Comparison of ENCODE assay signal across 18 cellular contexts in genomic region chr11:103222801-103223200, GRCh38.
DNase-seq lines count a peak whose midpoint lies in the region; ATAC-seq and TF ChIP-seq lines count a peak whose summit lies in the region.
"Had no signal": no experiment of that assay in that cellular context is flagged by ENCODE, and none has a peak within 500 bp of the region (broad histone marks: within the 10 kb centered on the region; RNA-seq: fewer than 3 reads in every experiment).

No MANE protein-coding gene starts in this region.

- H2AFZ ChIP-seq in osteoblast (ENCODE audit: low read length) = no peak overlapping the region

- H4K20me1 ChIP-seq in osteoblast (ENCODE audit: insufficient read depth, low read length) = no peaks in the 10 kb centered on the region

- in situ Hi-C loops in G401 (cut with HindIII; ENCODE audit: low sequenced_read_pairs) = no loop called here
- in situ Hi-C loops in astrocyte of the cerebellum (cut with HindIII; ENCODE audit: low sequenced_read_pairs) = no loop called here

- peaks cover 9% of the 10 kb centered on the region for H3K36me3 ChIP-seq in osteoblast (ENCODE audit: insufficient read depth, low read length)
- no peaks in the 10 kb centered on the region for H3K36me3 ChIP-seq in lower lobe of right lung

- no peak for ATAC-seq in GM18867 (IDR thresholded peaks at IDR 0.05; ENCODE audit: unreplicated experiment)
- no peak for ATAC-seq in lower lobe of right lung
- ATAC-seq: HCT116, PC-3 had no signal

- TF ChIP-seq CTCF in astrocyte of the cerebellum (IDR thresholded peaks at IDR 0.05; ENCODE audit: low read depth, low read length, missing control alignments) = no peak
- TF ChIP-seq CTCF in fibroblast of mammary gland (conservative IDR thresholded peaks at IDR 0.05; ENCODE audit: control insufficient read depth, insufficient read depth, low read depth, low read length) = no peak
- TF ChIP-seq CTCF in osteoblast (IDR thresholded peaks at IDR 0.05; ENCODE audit: extremely low read depth, low read depth, low read length) = no peak
- TF ChIP-seq CTCF in lower lobe of right lung (IDR thresholded peaks at IDR 0.05) = no peak

- no peak overlapping the region for H3K4me2 ChIP-seq in osteoblast (ENCODE audit: insufficient read depth, low read length)

- H3K9me3 ChIP-seq in osteoblast (ENCODE audit: low read depth, low read length) (no peaks in the 10 kb centered on the region), lower lobe of right lung (no peaks in the 10 kb centered on the region)

- H3K27ac ChIP-seq in osteoblast (ENCODE audit: low read depth, low read length) = no peak overlapping the region
- no peak overlapping the region for H3K27ac ChIP-seq in lower lobe of right lung

- no peaks in the 10 kb centered on the region for H3K27me3 ChIP-seq in osteoblast (ENCODE audit: insufficient read depth, low read length)
- no peaks in the 10 kb centered on the region for H3K27me3 ChIP-seq in lower lobe of right lung (ENCODE audit: low read depth)

- DNase-seq in G401 (ENCODE audit: low spot score) = peak; percentile 65
- DNase-seq in astrocyte of the cerebellum (ENCODE audit: low read depth) = peak; percentile 4
- DNase-seq in fibroblast of mammary gland (ENCODE audit: low read depth) = peak; percentile 34
- peak; percentile 8 for DNase-seq in osteoblast (ENCODE audit: insufficient read length, low spot score, missing footprints)
- DNase-seq in NCI-H226 = no peak
- DNase-seq in UCSD-AML1 (lab: John Stamatoyannopoulos, UW; ENCODE audit: unreplicated experiment) = no peak
- no peak for DNase-seq in lower lobe of right lung
- DNase-seq: GDM1, KG1, NCI-H1092 treated with DMSO at 0.1 percent for 48 hours, NCI-H146, NCI-H2029, NCI-H345, NCI-H526, PC-3, Right ventricle myocardium superior had no signal

- intact Hi-C loops in lower lobe of right lung (cut with DNase I) = no loop called here

- H3K4me1 ChIP-seq in osteoblast (ENCODE audit: insufficient read depth, low read length) = no peaks in the 10 kb centered on the region
- H3K4me1 ChIP-seq in lower lobe of right lung = no peaks in the 10 kb centered on the region

- H3K79me2 ChIP-seq in osteoblast (ENCODE audit: insufficient read depth, low read length) = no peaks in the 10 kb centered on the region

- H3K4me3 ChIP-seq in astrocyte of the cerebellum (ENCODE audit: low read depth, low read length) (no peak overlapping the region), fibroblast of mammary gland (ENCODE audit: control insufficient read depth, low read depth, low read length) (no peak overlapping the region), osteoblast (ENCODE audit: insufficient read depth, low read length) (no peak overlapping the region), lower lobe of right lung (no peak overlapping the region)

Comparison
In these comparisons a context has a peak if more than half of its experiments do, and no peak if none do; other contexts are left out.
1. DNase-seq: peak in G401 (single experiment), astrocyte of the cerebellum (single experiment), fibroblast of mammary gland (single experiment) and osteoblast (single experiment); none in NCI-H226 (single experiment), UCSD-AML1 (single experiment) and lower lobe of right lung (single experiment).